ENCODE assay signal across 9 cellular contexts in the genomic region with DNA sequence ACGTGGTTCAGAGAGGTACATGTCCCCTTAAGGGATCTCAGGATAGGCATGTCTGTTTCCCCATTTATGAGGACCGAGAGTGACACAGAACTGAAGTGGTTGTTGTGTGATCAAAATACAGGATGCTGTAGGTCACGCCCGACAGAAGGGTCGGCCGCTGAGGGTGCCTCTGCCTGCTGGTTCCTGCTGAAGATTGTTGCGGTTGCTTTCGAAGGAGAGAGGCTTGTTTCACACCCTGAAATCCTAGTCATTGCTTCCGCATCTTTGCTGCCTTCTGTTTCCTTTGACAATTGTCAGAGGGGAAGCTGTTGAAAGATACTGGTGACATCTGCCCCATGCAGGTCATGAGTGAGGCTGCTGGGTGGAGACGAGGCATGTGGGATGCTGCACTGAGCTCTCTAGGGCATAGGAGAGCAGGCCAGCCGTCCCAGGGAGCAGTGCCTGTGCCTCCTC. TPM values are rescaled to one million over a fixed set of nuclear protein-coding genes. Genes with fewer than 3 reads are reported as not detected.
A peak's percentile ranks its signal among the peaks of the same experiment; 100 is the strongest.
DNase-seq lines count a peak whose midpoint lies in the region; ATAC-seq and TF ChIP-seq lines count a peak whose summit lies in the region.
"Had no signal": no experiment of that assay in that cellular context is flagged by ENCODE, and none has a peak within 500 bp of the region (broad histone marks: within the 10 kb centered on the region; RNA-seq: fewer than 3 reads in every experiment).

No MANE protein-coding gene starts in this region.

- H3K9me3 ChIP-seq in left ventricle myocardium inferior (replicated peaks), result no peaks in the 10 kb centered on the region
- H3K9me3 ChIP-seq: psoas muscle had no signal

- peak overlapping the region; percentile 5 for H3K27ac ChIP-seq in left ventricle myocardium inferior (replicated peaks)
- H3K27ac ChIP-seq: psoas muscle had no signal

- intact Hi-C loops in left ventricle myocardium inferior (cut with micrococcal nuclease), result no loop called here

- no peaks in the 10 kb centered on the region for H3K27me3 ChIP-seq in left ventricle myocardium inferior (ENCODE audit: low read depth)

- no peak for TF ChIP-seq CTCF in left ventricle myocardium inferior (IDR thresholded peaks at IDR 0.05; ENCODE audit: borderline replicate concordance)

- H3K4me3 ChIP-seq in left ventricle myocardium inferior, result no peak overlapping the region
- H3K4me3 ChIP-seq: psoas muscle had no signal

- DNase-seq in activated CD4-positive, alpha-beta T cell treated with anti-CD3 and anti-CD28 coated beads, Interleukin-2, amount 50 U/mL, for 48 hours, result peak; percentile 58 to 69
- DNase-seq in left ventricle myocardium inferior (peak; percentile 45), epidermal melanocyte (ENCODE audit: insufficient read length, low spot score) (no peak), H4 (ENCODE audit: low spot score) (no peak), kidney tubule cell (ENCODE audit: low spot score) (no peak)
- peak; percentile 60 for DNase-seq in stimulated activated naive CD8-positive, alpha-beta T cell treated with anti-CD3 and anti-CD28 coated beads, Interleukin-15, Interleukin-2, amounts not matched to agents 100 U/mL and 50 U/mL, for 24 hours

- H3K4me1 ChIP-seq in left ventricle myocardium inferior, result peaks cover 23% of the 10 kb centered on the region

- ATAC-seq in GM18502 (IDR thresholded peaks at IDR 0.05; ENCODE audit: poor library complexity, unreplicated experiment) (peak; percentile 66), HG03342 (IDR thresholded peaks at IDR 0.05; ENCODE audit: unreplicated experiment) (peak; percentile 41)
- ATAC-seq in stimulated activated naive CD8-positive, alpha-beta T cell treated with anti-CD3 and anti-CD28 coated beads, Interleukin-15, Interleukin-2, amounts not matched to agents 100 U/mL and 50 U/mL, for 24 hours, result peak; percentile 60
- ATAC-seq: psoas muscle had no signal

- H3K36me3 ChIP-seq in left ventricle myocardium inferior, result peaks cover 14% of the 10 kb centered on the region

RNA-seq across cellular contexts. Expression of a gene that starts 3.8 kb away (rescaled TPM):
- 18.6 TPM for total RNA-seq in left ventricle myocardium inferior
- 25.3 and 35.8 TPM in 2 replicates for total RNA-seq in H4 (2014; rRNA removed; shearing (Covaris generic))

RNA-seq across cellular contexts. Expression of a gene that starts 31.5 kb away (rescaled TPM):
- 11.3 TPM for total RNA-seq in left ventricle myocardium inferior
- 28.2 and 34.0 TPM in 2 replicates for total RNA-seq in H4 (2014; rRNA removed; shearing (Covaris generic))

RNA-seq across cellular contexts. Expression of a gene that starts 42.9 kb away (rescaled TPM):
- total RNA-seq in left ventricle myocardium inferior, result 1.9 TPM
- not detected in 2 replicates for total RNA-seq in H4 (2014; rRNA removed; shearing (Covaris generic))

Comparison
In these comparisons a context has a peak if more than half of its experiments do, and no peak if none do; other contexts are left out.
1. DNase-seq: peak in activated CD4-positive, alpha-beta T cell treated with anti-CD3 and anti-CD28 coated beads, Interleukin-2, amount 50 U/mL, for 48 hours (2 of 2), left ventricle myocardium inferior (single experiment) and stimulated activated naive CD8-positive, alpha-beta T cell treated with anti-CD3 and anti-CD28 coated beads, Interleukin-15, Interleukin-2, amounts not matched to agents 100 U/mL and 50 U/mL, for 24 hours (single experiment); none in epidermal melanocyte (single experiment), H4 (single experiment) and kidney tubule cell (single experiment).
2. Peak in every context shown above with its lines, with median percentiles within 50 percentile points of each other: ATAC-seq.